Comparison of ENCODE assay signal across 26 cellular contexts in genomic region chr16:29684671-29685070, GRCh38. TPM values are rescaled to one million over a fixed set of nuclear protein-coding genes. Genes with fewer than 3 reads are reported as not detected.
DNase-seq lines count a peak whose midpoint lies in the region; ATAC-seq and TF ChIP-seq lines count a peak whose summit lies in the region.
"Had no signal": no experiment of that assay in that cellular context is flagged by ENCODE, and none has a peak within 500 bp of the region (broad histone marks: within the 10 kb centered on the region; RNA-seq: fewer than 3 reads in every experiment).

No MANE protein-coding gene starts in this region.

- H3K4me1 Mint-ChIP-seq in WTC11 (peaks cover 39% of the 10 kb centered on the region), nephron progenitor cell (peaks cover 35% of the 10 kb centered on the region)

- in situ Hi-C loops in GM13977 (cut with MboI; ENCODE audit: low pct_unique_long_range_greater_than_20kb, low sequenced_read_pairs, unreplicated experiment) = loop anchor here (10.0 kb wide), 1 partner anchor 340 kb away; the partner anchor contains the start of gene C16orf92

- H3K9me3 Mint-ChIP-seq in WTC11 = peaks cover 2% of the 10 kb centered on the region
- H3K9me3 Mint-ChIP-seq in nephron progenitor cell = peaks cover 16% of the 10 kb centered on the region
- H3K9me3 Mint-ChIP-seq: CD8-positive, alpha-beta T cell; HFFc6; IgD-negative memory B cell had no signal

- peaks cover 4% of the 10 kb centered on the region for H3K79me1 ChIP-seq in mesendoderm (ENCODE audit: low read length)

- POLR2A ChIA-PET in A673 (lab: Charles Lee; ENCODE audit: low non-redundant PET) = no interaction called here
- POLR2A ChIA-PET in WTC11 (lab: Charles Lee) = no interaction called here

- H3K79me2 ChIP-seq in mesendoderm (ENCODE audit: control insufficient read depth, insufficient read depth, low read length) = peaks cover 11% of the 10 kb centered on the region

- H3K27me3 ChIP-seq in A673 (replicated peaks; ENCODE audit: insufficient read depth, low read depth, low read length, poor library complexity) (no peaks in the 10 kb centered on the region), mesendoderm (ENCODE audit: insufficient read depth, low read length, poor library complexity) (no peaks in the 10 kb centered on the region)

- no TSS peak for BruUV-seq in A673 (replicated peaks; lab: Mats Ljungman, UMichigan)

- H3K23ac ChIP-seq in mesendoderm (ENCODE audit: low read length) = no peak overlapping the region

- no peak overlapping the region for H3K4me2 ChIP-seq in mesendoderm (ENCODE audit: low read length)
- H3K4me2 ChIP-seq: KMS-11 had no signal

- no peak overlapping the region for H3K4me3 Mint-ChIP-seq in WTC11
- H3K4me3 Mint-ChIP-seq in nephron progenitor cell = no peak overlapping the region
- H3K4me3 Mint-ChIP-seq: CD8-positive, alpha-beta T cell; HFFc6; IgD-negative memory B cell had no signal

- H2AK5ac ChIP-seq in mesendoderm (ENCODE audit: low read length) = no peak overlapping the region

- H3K4me1 ChIP-seq in A673 (ENCODE audit: insufficient read depth, low read length, poor library complexity, severe bottlenecking) (peaks cover 7% of the 10 kb centered on the region), mesendoderm (ENCODE audit: control insufficient read depth, low read depth, low read length) (no peaks in the 10 kb centered on the region)

- no peak overlapping the region for H4K5ac ChIP-seq in mesendoderm (ENCODE audit: low read length)

- no peak overlapping the region for H4K8ac ChIP-seq in mesendoderm (ENCODE audit: low read depth, low read length)

- intact Hi-C loops in A673 (cut with micrococcal nuclease; ENCODE audit: unreplicated experiment) = no loop called here

- no peak for TF ChIP-seq CTCF in A673 (conservative IDR thresholded peaks at IDR 0.05; ENCODE audit: low read depth, low read length)
- no peak for TF ChIP-seq CTCF in GM13977 (IDR thresholded peaks at IDR 0.05; ENCODE audit: extremely low read depth, insufficient read depth, missing control alignments)
- TF ChIP-seq CTCF in WTC11 (IDR thresholded peaks at IDR 0.05) = no peak
- TF ChIP-seq CTCF in nephron progenitor cell (IDR thresholded peaks at IDR 0.05) = no peak

- H3K27me3 Mint-ChIP-seq in WTC11 (ENCODE audit: low read depth) (no peaks in the 10 kb centered on the region), nephron progenitor cell (ENCODE audit: low read depth, poor library complexity) (no peaks in the 10 kb centered on the region)
- H3K27me3 Mint-ChIP-seq: IgD-negative memory B cell had no signal

- H3K9ac ChIP-seq in mesendoderm (ENCODE audit: low read length) = no peak overlapping the region
- H3K9ac ChIP-seq: GM23248, KMS-11 had no signal

- DNase-seq in A673 (ENCODE audit: low spot score) (peak; percentile 72), GM13977 (ENCODE audit: low spot score) (peak; percentile 5), WTC11 (ENCODE audit: low spot score) (no peak), nephron progenitor cell (no peak), mesendoderm (no peak)
- no peak for DNase-seq in stimulated activated CD8-positive, alpha-beta memory T cell treated with anti-CD3 and anti-CD28 coated beads, Interleukin-4, amount 100 ng/mL, for 48 hours
- DNase-seq: C1 segment of cervical spinal cord; Caco-2; CD8-positive, alpha-beta T cell; GDM1; GM23248; HFFc6; MM.1S; NCI-H2029; NCI-H2227 treated with DMSO at 0.1 percent for 48 hours; NCI-H526 treated with DMSO at 0.1 percent for 48 hours; SIG-M5 had no signal

- H3K9me3 ChIP-seq in A673 (ENCODE audit: low read depth, low read length, poor library complexity, severe bottlenecking) = no peaks in the 10 kb centered on the region
- H3K9me3 ChIP-seq: Caco-2, HAP-1 had no signal

- no peak overlapping the region for H2BK120ac ChIP-seq in mesendoderm (ENCODE audit: low read depth, low read length)

- H3K36me3 ChIP-seq in A673 (ENCODE audit: insufficient read depth, low read length, poor library complexity, severe bottlenecking) (no peaks in the 10 kb centered on the region), mesendoderm (ENCODE audit: control insufficient read depth, insufficient read depth, low read length) (peaks cover 3% of the 10 kb centered on the region)
- H3K36me3 ChIP-seq: HAP-1 had no signal

- H3K27ac ChIP-seq in A673 (ENCODE audit: low read depth, low read length, poor library complexity, severe bottlenecking) (peak overlapping the region; percentile 57), mesendoderm (ENCODE audit: low read depth, low read length) (no peak overlapping the region)
- H3K27ac ChIP-seq: GM23248, KMS-11, RWPE1 had no signal

- no peak overlapping the region for H3K4me3 ChIP-seq in A673 (ENCODE audit: low read depth, low read length, poor library complexity, severe bottlenecking)
- no peak overlapping the region for H3K4me3 ChIP-seq in mesendoderm (ENCODE audit: low read length)
- H3K4me3 ChIP-seq: GM12878, GM23248, HAP-1 had no signal

- no peak overlapping the region for H3K4ac ChIP-seq in mesendoderm (ENCODE audit: low read depth, low read length)

- H2BK15ac ChIP-seq in mesendoderm (replicated peaks; ENCODE audit: low read depth) = no peak overlapping the region

- no peak for ATAC-seq in WTC11
- ATAC-seq in HG03354 (IDR thresholded peaks at IDR 0.05; ENCODE audit: poor library complexity, severe bottlenecking, unreplicated experiment) = no peak
- ATAC-seq: CD8-positive, alpha-beta T cell; GM12878; Panc1; SK-N-SH treated with all-trans-retinoic acid at 6 μM for 48 hours had no signal

- H2BK5ac ChIP-seq in mesendoderm (ENCODE audit: low read length) = no peak overlapping the region

- H3K27ac Mint-ChIP-seq in WTC11 (peak overlapping the region; percentile 49; the same call in 1 of the 2 replicates), nephron progenitor cell (peak overlapping the region; percentile 78)
- H3K27ac Mint-ChIP-seq: CD8-positive, alpha-beta T cell; HFFc6; IgD-negative memory B cell had no signal

- no peak overlapping the region for H3K56ac ChIP-seq in mesendoderm (ENCODE audit: low read length)

- no CpG with 5 or more reads among the region's 10 CpGs for WGBS in mesendoderm (ENCODE audit: extremely low coverage, insufficient coverage, low lambda C conversion rate)

- H3K18ac ChIP-seq in mesendoderm (ENCODE audit: low read length) = no peak overlapping the region

- CTCF ChIA-PET in A673 (lab: Charles Lee) (interaction anchor here (0.6 kb wide), 1 partner anchor 31 kb away, joined by 3 read pairs; no protein-coding TSS in a partner anchor), WTC11 (lab: Charles Lee) (no interaction called here)

- H3K36me3 Mint-ChIP-seq in WTC11 = peaks cover 59% of the 10 kb centered on the region
- peaks cover 72% of the 10 kb centered on the region for H3K36me3 Mint-ChIP-seq in nephron progenitor cell (ENCODE audit: low read depth)
- H3K36me3 Mint-ChIP-seq: CD8-positive, alpha-beta T cell; IgD-negative memory B cell had no signal

TF ChIP-seq in WTC11, 78 proteins besides CTCF, POLR2A, EP300 and RAD21 (continues in another document):
- TF ChIP-seq ZNF423 (CRISPR knock-in tag; IDR thresholded peaks at IDR 0.05) = no peak
- no peak for TF ChIP-seq NR1H2 (CRISPR knock-in tag; IDR thresholded peaks at IDR 0.05)
- TF ChIP-seq E2F4 (CRISPR knock-in tag; IDR thresholded peaks at IDR 0.05; ENCODE audit: borderline replicate concordance, low read depth) = no peak
- no peak for TF ChIP-seq HMGA2 (CRISPR knock-in tag; IDR thresholded peaks at IDR 0.05)
- no peak for TF ChIP-seq ZNF317 (CRISPR knock-in tag; IDR thresholded peaks at IDR 0.05; ENCODE audit: borderline replicate concordance, low read depth)
- no peak for TF ChIP-seq MYBL2 (CRISPR knock-in tag; IDR thresholded peaks at IDR 0.05)
- TF ChIP-seq ZNF671 (CRISPR knock-in tag; IDR thresholded peaks at IDR 0.05) = no peak
- TF ChIP-seq E2F5 (CRISPR knock-in tag; IDR thresholded peaks at IDR 0.05) = no peak
- no peak for TF ChIP-seq ZNF219 (CRISPR knock-in tag; IDR thresholded peaks at IDR 0.05; ENCODE audit: borderline replicate concordance)
- TF ChIP-seq ZNF138 (CRISPR knock-in tag; conservative IDR thresholded peaks at IDR 0.05) = no peak
- no peak for TF ChIP-seq NR2C2 (CRISPR knock-in tag; IDR thresholded peaks at IDR 0.05)
- TF ChIP-seq CREB1 (CRISPR knock-in tag; IDR thresholded peaks at IDR 0.05) = no peak
- TF ChIP-seq CREM (CRISPR knock-in tag; IDR thresholded peaks at IDR 0.05) = no peak
- TF ChIP-seq ATF2 (CRISPR knock-in tag; IDR thresholded peaks at IDR 0.05; ENCODE audit: borderline replicate concordance, low read depth) = no peak
- no peak for TF ChIP-seq SP1 (CRISPR knock-in tag; conservative IDR thresholded peaks at IDR 0.05)

RNA-seq across cellular contexts. Expression of gene QPRT, which starts 5.7 kb away (rescaled TPM):
- total RNA-seq in A673 (2021) (31.1 and 48.3 TPM in 2 replicates), WTC11 (2021) (138 to 187 TPM (median 182 TPM) in 3 replicates)
- polyA plus RNA-seq in mesendoderm (2013, experiment 1 of 2) = 85.6 TPM
- polyA plus RNA-seq in mesendoderm (2013, experiment 2 of 2) = 82.1 TPM
- polyA plus RNA-seq: IgD-negative memory B cell had no signal

RNA-seq across cellular contexts. Expression of gene SPN, which starts 21.6 kb away (rescaled TPM):
- total RNA-seq in A673 (2021) (not detected in 2 replicates), WTC11 (2021) (2.3 to 2.4 TPM (median 2.3 TPM) in 3 replicates)
- 1.1 TPM for polyA plus RNA-seq in mesendoderm (2013, experiment 1 of 2)
- 0.87 TPM for polyA plus RNA-seq in mesendoderm (2013, experiment 2 of 2)
- total RNA-seq: Caco-2, GM23248, NCI-H460 had no signal
- polyA plus RNA-seq: GM23248 had no signal

Comparison
In these comparisons a context has a peak if more than half of its experiments do, and no peak if none do; other contexts are left out.
1. DNase-seq: peak in A673 (single experiment) and GM13977 (single experiment); none in WTC11 (single experiment), nephron progenitor cell (single experiment), mesendoderm (single experiment) and stimulated activated CD8-positive, alpha-beta memory T cell treated with anti-CD3 and anti-CD28 coated beads, Interleukin-4, amount 100 ng/mL, for 48 hours (single experiment).